8 cellular contexts compared by ENCODE assay signal in the genomic region with DNA sequence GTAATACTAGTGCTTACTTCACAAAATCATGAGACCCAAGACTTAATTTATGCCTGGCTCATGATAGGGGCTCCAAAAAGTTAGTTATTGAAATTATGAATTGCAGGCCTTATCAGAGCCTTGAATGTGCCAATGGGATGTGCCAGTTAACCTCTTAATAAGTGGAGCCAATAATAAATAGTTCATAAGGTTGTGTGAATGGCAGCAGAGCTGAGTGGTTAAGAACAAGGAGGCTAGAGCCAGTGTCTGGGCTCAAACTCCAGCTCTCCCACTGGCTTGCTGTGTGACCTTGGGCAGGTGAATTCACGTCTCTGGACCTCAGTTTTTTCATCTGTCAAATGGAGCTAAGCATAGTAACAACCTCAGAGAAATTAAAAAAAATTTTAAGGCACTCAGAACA.
"Had no signal": no experiment of that assay in that cellular context is flagged by ENCODE, and none has a peak within 500 bp of the region (broad histone marks: within the 10 kb centered on the region; RNA-seq: fewer than 3 reads in every experiment).

No MANE protein-coding gene starts in this region.

- ATAC-seq: GM12878 had no signal

- DNase-seq: GDM1, GF-D8 had no signal

- H3K4me3 ChIP-seq: GM12878 had no signal

- FAIRE-seq: G401.6, GM12878, GM12891, GM12892, GM18507, GM19239 had no signal
